7 cellular contexts compared by ENCODE assay signal in the genomic region with DNA sequence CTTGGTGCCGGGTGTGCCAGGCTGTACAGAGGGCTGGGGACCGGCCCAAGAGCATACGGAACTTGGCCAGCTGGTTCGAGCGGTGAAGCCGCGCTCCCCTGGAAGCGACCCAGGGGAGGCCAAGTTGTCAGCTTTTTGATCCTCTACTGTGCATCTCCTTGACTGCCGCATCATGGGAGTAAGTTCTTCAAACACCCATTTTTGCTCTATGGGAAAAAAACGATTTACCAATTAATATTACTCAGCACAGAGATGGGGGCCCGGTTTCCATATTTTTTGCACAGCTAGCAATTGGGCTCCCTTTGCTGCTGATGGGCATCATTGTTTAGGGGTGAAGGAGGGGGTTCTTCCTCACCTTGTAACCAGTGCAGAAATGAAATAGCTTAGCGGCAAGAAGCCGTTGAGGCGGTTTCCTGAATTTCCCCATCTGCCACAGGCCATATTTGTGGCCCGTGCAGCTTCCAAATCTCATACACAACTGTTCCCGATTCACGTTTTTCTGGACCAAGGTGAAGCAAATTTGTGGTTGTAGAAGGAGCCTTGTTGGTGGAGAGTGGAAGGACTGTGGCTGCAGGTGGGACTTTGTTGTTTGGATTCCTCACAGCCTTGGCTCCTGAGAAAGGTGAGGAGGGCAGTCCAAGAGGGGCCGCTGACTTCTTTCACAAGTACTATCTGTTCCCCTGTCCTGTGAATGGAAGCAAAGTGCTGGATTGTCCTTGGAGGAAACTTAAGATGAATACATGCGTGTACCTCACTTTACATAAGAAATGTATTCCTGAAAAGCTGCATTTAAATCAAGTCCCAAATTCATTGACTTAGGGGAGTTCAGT. TPM values are rescaled to one million over a fixed set of nuclear protein-coding genes. Genes with fewer than 3 reads are reported as not detected.
DNase-seq lines count a peak whose midpoint lies in the region; ATAC-seq, FAIRE-seq and TF ChIP-seq lines count a peak whose summit lies in the region.
"Had no signal": no experiment of that assay in that cellular context is flagged by ENCODE, and none has a peak within 500 bp of the region (broad histone marks: within the 10 kb centered on the region; RNA-seq: fewer than 3 reads in every experiment).

No MANE protein-coding gene starts in this region.

- TF ChIP-seq RAD21 in K562 (CRISPR knock-in tag; conservative IDR thresholded peaks at IDR 0.05 in 1 of 2, IDR thresholded peaks at IDR 0.05 in 1 of 2), result no peak

- intact Hi-C loops in K562 (cut with micrococcal nuclease), result no loop called here

- CTCF ChIA-PET in K562 (lab: Yijun Ruan, JAX; ENCODE audit: low intra/inter-chr PET ratio), result no interaction called here

- peak; percentile 57 for FAIRE-seq in K562 (lab: Jason Lieb, UNC)

- peak overlapping the region in 1 of 2 experiments; percentile 92; a peak in 2 of 4 replicates for H3K9ac ChIP-seq in K562 (ENCODE audit: insufficient read depth in 1 of 2, low read depth in 2 of 2, low read length in 2 of 2)

- TF ChIP-seq CTCF in HL-60 (IDR thresholded peaks at IDR 0.05; ENCODE audit: insufficient read depth, low read length) (no peak), K562 (IDR thresholded peaks at IDR 0.05 in 2 of 3, conservative IDR thresholded peaks at IDR 0.05 in 1 of 3; ENCODE audit: insufficient read depth in 2 of 3, low read depth in 1 of 3, low read length in 3 of 3) (no peak), osteoblast (IDR thresholded peaks at IDR 0.05; ENCODE audit: extremely low read depth, low read depth, low read length) (no peak)

- H3K27ac ChIP-seq in HL-60 (replicated peaks), result peak overlapping the region; percentile 98
- H3K27ac ChIP-seq in K562 (ENCODE audit: extremely low read depth, low read depth, low read length), result no peak overlapping the region
- H3K27ac ChIP-seq in osteoblast (ENCODE audit: low read depth, low read length), result no peak overlapping the region

- no peak overlapping the region for H2AFZ ChIP-seq in K562 (ENCODE audit: low read depth, low read length)
- peak overlapping the region; percentile 95 for H2AFZ ChIP-seq in osteoblast (ENCODE audit: low read length)

- H3K27me3 ChIP-seq in HL-60 (ENCODE audit: insufficient read depth, poor library complexity, severe bottlenecking) (no peaks in the 10 kb centered on the region), K562 (ENCODE audit: control insufficient read depth in 2 of 2, insufficient read depth in 2 of 2, low read length in 2 of 2) (no peaks in the 10 kb centered on the region), osteoblast (ENCODE audit: insufficient read depth, low read length) (no peaks in the 10 kb centered on the region)

- H4K20me1 ChIP-seq in K562 (replicated peaks; ENCODE audit: control insufficient read depth, insufficient read depth, low read length) (no peaks in the 10 kb centered on the region; the same call in 1 of the 2 replicates), osteoblast (ENCODE audit: insufficient read depth, low read length) (peaks cover 38% of the 10 kb centered on the region)

- 55% methylated on average over 19 of the region's 19 CpGs for WGBS in K562 (ENCODE audit: insufficient coverage, low coverage, missing lambda C conversion rate)

- TF ChIP-seq POLR2A in K562 (conservative IDR thresholded peaks at IDR 0.05), result no peak

- H3K9me3 ChIP-seq in K562 (replicated peaks; ENCODE audit: control insufficient read depth, insufficient read depth, low read depth, low read length), result no peaks in the 10 kb centered on the region
- no peaks in the 10 kb centered on the region for H3K9me3 ChIP-seq in osteoblast (ENCODE audit: low read depth, low read length)

- TF ChIP-seq EP300 in K562 (IDR thresholded peaks at IDR 0.05; ENCODE audit: low read length), result no peak

- H3K4me3 ChIP-seq in HL-60 (replicated peaks; ENCODE audit: insufficient read depth, low read length) (peak overlapping the region; percentile 62), K562 (peak overlapping the region; percentile 71), osteoblast (ENCODE audit: insufficient read depth, low read length) (peak overlapping the region; percentile 87)

- H3K4me1 ChIP-seq in K562 (replicated peaks in 1 of 2; ENCODE audit: control insufficient read depth in 2 of 2, insufficient read depth in 2 of 2, low read length in 2 of 2), result peaks cover 33 to 35% of the 10 kb centered on the region in 2 experiments; a peak in 4 of 5 replicates
- H3K4me1 ChIP-seq in osteoblast (ENCODE audit: insufficient read depth, low read length), result peaks cover 24% of the 10 kb centered on the region

- in situ Hi-C loops in K562 (cut with MboI), result no loop called here

- H3K4me2 ChIP-seq in K562 (ENCODE audit: insufficient read depth, low read length) (peak overlapping the region; percentile 84), osteoblast (ENCODE audit: insufficient read depth, low read length) (peak overlapping the region; percentile 85)

- BruUV-seq in K562 (replicated peaks; lab: Mats Ljungman, UMichigan), result TSS peak; percentile 39

- peaks cover 13% of the 10 kb centered on the region; the same call in 2 of the 3 replicates for H3K36me3 ChIP-seq in K562 (ENCODE audit: control insufficient read depth, insufficient read depth, low read length)
- no peaks in the 10 kb centered on the region for H3K36me3 ChIP-seq in osteoblast (ENCODE audit: insufficient read depth, low read length)

- H3K79me2 ChIP-seq in K562 (ENCODE audit: control insufficient read depth, insufficient read depth, low read length) (peaks cover 32% of the 10 kb centered on the region), osteoblast (ENCODE audit: insufficient read depth, low read length) (peaks cover 49% of the 10 kb centered on the region)

- ATAC-seq in K562, result no peak

- no peaks in the 10 kb centered on the region for H3K9me1 ChIP-seq in K562 (ENCODE audit: control insufficient read depth, insufficient read depth, low read length)

- DNase-seq in HL-60 (ENCODE audit: low read depth in 1 of 2, low spot score in 1 of 2) (peak in 1 of 2 experiments; percentile 73), K562 (ENCODE audit: extremely low read depth in 1 of 4, low spot score in 3 of 4) (no peak), osteoblast (ENCODE audit: insufficient read length, low spot score, missing footprints) (peak; percentile 68), NCI-H187 (lab: John Stamatoyannopoulos, UW) (no peak), dedifferentiated amniotic fluid mesenchymal stem cell (ENCODE audit: extremely low spot score) (no peak), kidney tubule cell (ENCODE audit: low spot score) (no peak)
- DNase-seq: activated gamma-delta T cell treated with Interleukin-2 at 50 U/mL for 16 hours had no signal

- POLR2A ChIA-PET in K562 (lab: Yijun Ruan, JAX), result interaction anchor here (0.7 to 1.9 kb wide), 5 partner anchors 9 to 714 kb away, joined by 3 to 5 read pairs (median 3); no protein-coding TSS in a partner anchor

RNA-seq across cellular contexts. Expression of gene FUT4, which starts 2.1 kb away (rescaled TPM):
- total RNA-seq in K562 (2011; cell fraction: chromatin; rRNA removed; ENCODE audit: low replicate concordance), result 5.6 and 7.5 TPM in 2 replicates
- total RNA-seq in K562 (2011; cell fraction: nucleolus; rRNA removed), result 6.6 and 6.7 TPM in 2 replicates
- 7.6 and 10.2 TPM in 2 replicates for total RNA-seq in K562 (2011; cell fraction: nucleoplasm; rRNA removed)
- total RNA-seq in K562 (2014; rRNA removed) (6.4 and 6.9 TPM in 2 replicates), K562 (2014; rRNA removed; fragmentation: Illumina TruSeq; extraction: Trizol) (4.9 and 5.2 TPM in 2 replicates), K562 (2015; rRNA removed; fragmentation: Illumina TruSeq; extraction: Trizol) (5.9 and 6.0 TPM in 2 replicates), K562 (2021) (8.7 and 8.9 TPM in 2 replicates), osteoblast (5.6 and 7.2 TPM in 2 replicates)
- polyA plus RNA-seq in K562 (2011; rRNA removed) (3.7 and 4.7 TPM in 2 replicates), K562 (2014; fragmentation: Illumina TruSeq; extraction: Trizol) (5.0 and 5.5 TPM in 2 replicates), K562 (2014; fragmentation: Nextera tagmentation; extraction: Ambion mirVana) (1 to 10 TPM; 1.1 to 1.4 TPM), K562 (2014; rRNA removed) (5.4 and 5.7 TPM in 2 replicates)
- 2.8 and 5.2 TPM in 2 replicates for polyA plus RNA-seq in K562 (2011; cell fraction: cytosol; rRNA removed)
- 2.2 and 2.5 TPM in 2 replicates for polyA plus RNA-seq in K562 (2011; cell fraction: nucleus; rRNA removed)
- 5.5 and 6.0 TPM in 2 replicates for polyA plus RNA-seq in K562 (2012)
- 6.2 and 6.5 TPM in 2 replicates for polyA minus RNA-seq in K562 (2011; rRNA and poly(A)+ RNA removed)
- polyA minus RNA-seq in K562 (2011; cell fraction: cytosol; rRNA and poly(A)+ RNA removed), result 2.3 and 3.0 TPM in 2 replicates
- 4.0 and 6.1 TPM in 2 replicates for polyA minus RNA-seq in K562 (2011; cell fraction: nucleus; rRNA and poly(A)+ RNA removed)

RNA-seq across cellular contexts. Expression of gene PIWIL4, which starts 21.3 kb away (rescaled TPM):
- total RNA-seq in K562 (2011; cell fraction: chromatin; rRNA removed; ENCODE audit: low replicate concordance), result 7.7 and 17.4 TPM in 2 replicates
- 6.2 and 6.4 TPM in 2 replicates for total RNA-seq in K562 (2011; cell fraction: nucleolus; rRNA removed)
- total RNA-seq in K562 (2011; cell fraction: nucleoplasm; rRNA removed), result 4.4 and 6.3 TPM in 2 replicates
- total RNA-seq in K562 (2014; rRNA removed), result 9.5 and 10.9 TPM in 2 replicates
- 14.9 and 16.0 TPM in 2 replicates for total RNA-seq in K562 (2014; rRNA removed; fragmentation: Illumina TruSeq; extraction: Trizol)
- total RNA-seq in K562 (2015; rRNA removed; fragmentation: Illumina TruSeq; extraction: Trizol), result 12.9 and 13.6 TPM in 2 replicates
- total RNA-seq in K562 (2021), result 10.2 and 10.5 TPM in 2 replicates
- polyA plus RNA-seq in K562 (2011; rRNA removed), result 1.5 and 6.3 TPM in 2 replicates
- 0.84 and 4.6 TPM in 2 replicates for polyA plus RNA-seq in K562 (2011; cell fraction: cytosol; rRNA removed)
- polyA plus RNA-seq in K562 (2011; cell fraction: nucleus; rRNA removed), result 2.2 and 9.7 TPM in 2 replicates
- polyA plus RNA-seq in K562 (2012), result 9.6 and 10.5 TPM in 2 replicates
- 15.5 and 17.0 TPM in 2 replicates for polyA plus RNA-seq in K562 (2014; fragmentation: Illumina TruSeq; extraction: Trizol)
- polyA plus RNA-seq in K562 (2014; fragmentation: Nextera tagmentation; extraction: Ambion mirVana), result 10 to 100 TPM in 1 of 2 experiments, 1 to 10 TPM in 1; 8.4 to 10.8 TPM
- 13.5 and 16.5 TPM in 2 replicates for polyA plus RNA-seq in K562 (2014; rRNA removed)
- 1.2 and 7.7 TPM in 2 replicates for polyA minus RNA-seq in K562 (2011; rRNA and poly(A)+ RNA removed)
- 0.91 and 2.3 TPM in 2 replicates for polyA minus RNA-seq in K562 (2011; cell fraction: cytosol; rRNA and poly(A)+ RNA removed)
- 2.2 and 4.4 TPM in 2 replicates for polyA minus RNA-seq in K562 (2011; cell fraction: nucleus; rRNA and poly(A)+ RNA removed)
- total RNA-seq in osteoblast, result 1.8 and 2.1 TPM in 2 replicates

RNA-seq across cellular contexts. Expression of gene C11orf97, which starts 33.6 kb away (rescaled TPM):
- total RNA-seq in K562 (2011; cell fraction: chromatin; rRNA removed; ENCODE audit: low replicate concordance), result not detected in 2 replicates
- not detected in 2 replicates for total RNA-seq in K562 (2011; cell fraction: nucleolus; rRNA removed)
- not detected in 2 replicates for total RNA-seq in K562 (2011; cell fraction: nucleoplasm; rRNA removed)
- total RNA-seq in K562 (2014; rRNA removed) (not detected in 2 replicates), K562 (2014; rRNA removed; fragmentation: Illumina TruSeq; extraction: Trizol) (not detected in 2 replicates), K562 (2015; rRNA removed; fragmentation: Illumina TruSeq; extraction: Trizol) (not detected in 2 replicates), K562 (2021) (not detected in 2 replicates), osteoblast (not detected in 2 replicates)
- polyA plus RNA-seq in K562 (2011; rRNA removed) (not detected in 2 replicates), K562 (2014; fragmentation: Illumina TruSeq; extraction: Trizol) (not detected in 2 replicates), K562 (2014; fragmentation: Nextera tagmentation; extraction: Ambion mirVana) (not detected), K562 (2014; rRNA removed) (not detected in 2 replicates)
- polyA plus RNA-seq in K562 (2011; cell fraction: cytosol; rRNA removed), result not detected in 2 replicates
- not detected in 2 replicates for polyA plus RNA-seq in K562 (2011; cell fraction: nucleus; rRNA removed)
- not detected in 2 replicates for polyA plus RNA-seq in K562 (2012)
- not detected in 2 replicates for polyA minus RNA-seq in K562 (2011; rRNA and poly(A)+ RNA removed)
- polyA minus RNA-seq in K562 (2011; cell fraction: cytosol; rRNA and poly(A)+ RNA removed), result not detected in 2 replicates
- polyA minus RNA-seq in K562 (2011; cell fraction: nucleus; rRNA and poly(A)+ RNA removed), result not detected in 2 replicates

RNA-seq across cellular contexts. Expression of gene ANKRD49, which starts 52.1 kb away (rescaled TPM):
- total RNA-seq in K562 (2011; cell fraction: chromatin; rRNA removed; ENCODE audit: low replicate concordance), result 7.3 and 25.9 TPM in 2 replicates
- 3.8 and 7.8 TPM in 2 replicates for total RNA-seq in K562 (2011; cell fraction: nucleolus; rRNA removed)
- 10.2 and 17.6 TPM in 2 replicates for total RNA-seq in K562 (2011; cell fraction: nucleoplasm; rRNA removed)
- total RNA-seq in K562 (2014; rRNA removed) (13.4 and 17.1 TPM in 2 replicates), K562 (2014; rRNA removed; fragmentation: Illumina TruSeq; extraction: Trizol) (30.6 and 39.4 TPM in 2 replicates), K562 (2015; rRNA removed; fragmentation: Illumina TruSeq; extraction: Trizol) (32.0 and 32.2 TPM in 2 replicates), K562 (2021) (16.7 and 17.0 TPM in 2 replicates), osteoblast (13.0 and 14.1 TPM in 2 replicates)
- polyA plus RNA-seq in K562 (2011; rRNA removed) (37.4 and 38.7 TPM in 2 replicates), K562 (2014; fragmentation: Illumina TruSeq; extraction: Trizol) (29.3 and 36.4 TPM in 2 replicates), K562 (2014; fragmentation: Nextera tagmentation; extraction: Ambion mirVana) (10 to 100 TPM; 28.8 to 43.5 TPM), K562 (2014; rRNA removed) (26.2 and 31.2 TPM in 2 replicates)
- 9.4 and 14.8 TPM in 2 replicates for polyA plus RNA-seq in K562 (2011; cell fraction: cytosol; rRNA removed)
- 26.4 and 43.0 TPM in 2 replicates for polyA plus RNA-seq in K562 (2011; cell fraction: nucleus; rRNA removed)
- 16.3 and 20.2 TPM in 2 replicates for polyA plus RNA-seq in K562 (2012)
- 15.1 and 16.6 TPM in 2 replicates for polyA minus RNA-seq in K562 (2011; rRNA and poly(A)+ RNA removed)
- polyA minus RNA-seq in K562 (2011; cell fraction: cytosol; rRNA and poly(A)+ RNA removed), result 4.2 and 8.3 TPM in 2 replicates
- 10.2 and 24.4 TPM in 2 replicates for polyA minus RNA-seq in K562 (2011; cell fraction: nucleus; rRNA and poly(A)+ RNA removed)

RNA-seq across cellular contexts. Expression of gene MRE11, which starts 52.2 kb away (rescaled TPM):
- total RNA-seq in K562 (2011; cell fraction: chromatin; rRNA removed; ENCODE audit: low replicate concordance), result 31.5 and 107 TPM in 2 replicates
- total RNA-seq in K562 (2011; cell fraction: nucleolus; rRNA removed), result 10.5 and 11.2 TPM in 2 replicates
- 27.4 and 33.7 TPM in 2 replicates for total RNA-seq in K562 (2011; cell fraction: nucleoplasm; rRNA removed)
- 18.3 and 21.3 TPM in 2 replicates for total RNA-seq in K562 (2014; rRNA removed)
- total RNA-seq in K562 (2014; rRNA removed; fragmentation: Illumina TruSeq; extraction: Trizol), result 45.2 and 59.6 TPM in 2 replicates
- 29.1 and 34.1 TPM in 2 replicates for total RNA-seq in K562 (2015; rRNA removed; fragmentation: Illumina TruSeq; extraction: Trizol)
- 30.4 and 34.1 TPM in 2 replicates for total RNA-seq in K562 (2021)
- polyA plus RNA-seq in K562 (2011; rRNA removed), result 19.9 and 28.4 TPM in 2 replicates
- polyA plus RNA-seq in K562 (2011; cell fraction: cytosol; rRNA removed), result 3.9 and 7.2 TPM in 2 replicates
- 19.7 and 20.9 TPM in 2 replicates for polyA plus RNA-seq in K562 (2011; cell fraction: nucleus; rRNA removed)
- 18.7 and 20.0 TPM in 2 replicates for polyA plus RNA-seq in K562 (2012)
- 30.3 and 30.9 TPM in 2 replicates for polyA plus RNA-seq in K562 (2014; fragmentation: Illumina TruSeq; extraction: Trizol)
- polyA plus RNA-seq in K562 (2014; fragmentation: Nextera tagmentation; extraction: Ambion mirVana), result 10 to 100 TPM; 21.0 to 29.1 TPM
- polyA plus RNA-seq in K562 (2014; rRNA removed), result 22.9 and 27.4 TPM in 2 replicates
- polyA minus RNA-seq in K562 (2011; rRNA and poly(A)+ RNA removed), result 48.7 and 53.2 TPM in 2 replicates
- polyA minus RNA-seq in K562 (2011; cell fraction: cytosol; rRNA and poly(A)+ RNA removed), result 12.4 and 15.9 TPM in 2 replicates
- 32.0 and 42.8 TPM in 2 replicates for polyA minus RNA-seq in K562 (2011; cell fraction: nucleus; rRNA and poly(A)+ RNA removed)
- total RNA-seq in osteoblast, result 10.1 and 15.0 TPM in 2 replicates
